ENCODE assay signal across 28 cellular contexts in genomic region chr5:127295454-127295853, GRCh38. TPM values are rescaled to one million over a fixed set of nuclear protein-coding genes. Genes with fewer than 3 reads are reported as not detected.
"Had no signal": no experiment of that assay in that cellular context is flagged by ENCODE, and none has a peak within 500 bp of the region (broad histone marks: within the 10 kb centered on the region; RNA-seq: fewer than 3 reads in every experiment).

No MANE protein-coding gene starts in this region.

- H3K4me3 Mint-ChIP-seq: effector memory CD8-positive, alpha-beta T cell; memory B cell; naive B cell; natural killer cell treated with Interleukin-12 subunit alpha and Interleukin-12 subunit beta and Interleukin-15 and Interleukin-18, amount 100 ng/mL, for 72 hours; neural progenitor cell; stimulated activated naive CD8-positive, alpha-beta T cell treated with anti-CD3 and anti-CD28 coated beads, Interleukin-15, amount 100 ng/mL, for 72 hours; type B pancreatic cell had no signal

- H3K27me3 ChIP-seq: right atrium auricular region, testis had no signal

- H3K79me2 ChIP-seq: parathyroid adenoma had no signal

- H3K9me3 Mint-ChIP-seq: effector memory CD8-positive, alpha-beta T cell; memory B cell; natural killer cell treated with Interleukin-12 subunit alpha and Interleukin-12 subunit beta and Interleukin-15 and Interleukin-18, amount 100 ng/mL, for 72 hours; neural progenitor cell; stimulated activated naive CD8-positive, alpha-beta T cell treated with anti-CD3 and anti-CD28 coated beads, Interleukin-15, amount 100 ng/mL, for 72 hours; type B pancreatic cell had no signal

- DNase-seq: effector memory CD8-positive, alpha-beta T cell; esophagus squamous epithelium; foreskin melanocyte; head of caudate nucleus; islet precursor cell; kidney glomerular epithelial cell; left ventricle myocardium superior; lower lobe of right lung; mucosa of descending colon; naive B cell; stimulated activated CD4-positive, alpha-beta T cell treated with anti-CD3 and anti-CD28 coated beads, Interleukin-12 subunit alpha, Interleukin-12 subunit beta, amount 100 ng/mL, for 4 hours; stimulated activated CD4-positive, alpha-beta T cell treated with anti-CD3 and anti-CD28 coated beads, Interleukin-1b, Interleukin-23, amount 100 ng/mL, for 48 hours; stimulated activated CD4-positive, alpha-beta T cell treated with anti-CD3 and anti-CD28 coated beads, Interleukin-4, amount 100 ng/mL, for 1 hour; stimulated activated CD8-positive, alpha-beta memory T cell treated with anti-CD3 and anti-CD28 coated beads, Interleukin-4, amount 100 ng/mL, for 48 hours; stimulated activated naive CD4-positive, alpha-beta T cell; stimulated activated naive CD8-positive, alpha-beta T cell treated with anti-CD3 and anti-CD28 coated beads, Interleukin-15, amount 100 ng/mL, for 72 hours; testis; tibial artery had no signal

- FAIRE-seq: endometrium had no signal

- H3K27ac Mint-ChIP-seq: effector memory CD8-positive, alpha-beta T cell; memory B cell; naive B cell; natural killer cell treated with Interleukin-12 subunit alpha and Interleukin-12 subunit beta and Interleukin-15 and Interleukin-18, amount 100 ng/mL, for 72 hours; neural progenitor cell; stimulated activated naive CD8-positive, alpha-beta T cell treated with anti-CD3 and anti-CD28 coated beads, Interleukin-15, amount 100 ng/mL, for 72 hours; type B pancreatic cell had no signal

- H3K36me3 ChIP-seq: esophagus squamous epithelium, lower lobe of right lung, neural progenitor cell, prostate gland, right atrium auricular region, tibial artery had no signal

- H3K36me3 Mint-ChIP-seq: memory B cell; naive B cell; natural killer cell treated with Interleukin-12 subunit alpha and Interleukin-12 subunit beta and Interleukin-15 and Interleukin-18, amount 100 ng/mL, for 72 hours; neural progenitor cell; type B pancreatic cell had no signal

- H3K4me3 ChIP-seq: coronary artery, esophagus squamous epithelium, lower lobe of right lung, mucosa of descending colon, neural progenitor cell, prostate gland, right atrium auricular region, smooth muscle cell, testis, tibial artery had no signal

- H3K4me1 ChIP-seq: lower lobe of right lung, prostate gland had no signal

- H3K4me2 ChIP-seq: neural progenitor cell, smooth muscle cell had no signal

- H2AFZ ChIP-seq: neural progenitor cell, parathyroid adenoma had no signal

- H3K27ac ChIP-seq: coronary artery, esophagus squamous epithelium, lower lobe of right lung, neural progenitor cell, parathyroid adenoma, prostate gland, right atrium auricular region, testis, tibial artery had no signal

- H3K9me3 ChIP-seq: esophagus squamous epithelium, lower lobe of right lung, mucosa of descending colon, prostate gland, right atrium auricular region, testis, tibial artery had no signal

RNA-seq across cellular contexts. Expression of gene MEGF10, which starts 4.9 kb away (rescaled TPM):
- total RNA-seq: natural killer cell treated with Interleukin-12 subunit alpha and Interleukin-12 subunit beta and Interleukin-15 and Interleukin-18, amount 100 ng/mL, for 72 hours had no signal
